ENCODE assay signal across 1 cellular context in the genomic region with DNA sequence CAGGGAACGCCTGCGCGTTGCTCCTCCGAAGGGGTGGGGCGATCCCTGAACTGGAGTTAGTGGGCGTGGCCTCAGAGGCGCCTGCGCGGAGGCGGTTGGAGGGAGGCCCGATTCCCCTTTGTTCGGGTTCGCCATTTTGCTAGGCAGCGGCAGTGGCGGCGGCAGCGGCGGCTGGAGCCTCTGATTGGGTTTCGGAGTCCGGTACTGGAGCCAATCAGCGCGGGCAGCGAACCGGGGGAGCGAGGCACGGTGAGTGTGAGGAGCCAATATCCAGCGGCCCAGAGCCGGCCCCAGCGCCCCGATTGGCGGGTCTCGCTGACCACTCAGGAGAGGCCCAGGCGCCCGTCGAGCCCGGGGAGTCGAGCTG.
TF ChIP-seq lines count a peak whose summit lies in the region.

Gene NFYA (plus strand): TSS at position 139 of the 367 bp plus-strand sequence. CDS start 6,116 bp downstream, outside the sequence.

TF ChIP-seq in endothelial cell of umbilical vein, 7 proteins besides CTCF, POLR2A, EP300 and RAD21:
- no peak for TF ChIP-seq JUN (IDR thresholded peaks at IDR 0.05; ENCODE audit: borderline replicate concordance, insufficient read depth, insufficient read length, low read depth)
- TF ChIP-seq EZH2 (IDR thresholded peaks at IDR 0.05; ENCODE audit: borderline replicate concordance, low read depth, low read length, severe bottlenecking), result peak; percentile 80
TF ChIP-seq in endothelial cell of umbilical vein: peak in this region for 1.
